13 cellular contexts compared by ENCODE assay signal in genomic region chr3:170049146-170050000, GRCh38. TPM values are rescaled to one million over a fixed set of nuclear protein-coding genes. Genes with fewer than 3 reads are reported as not detected.
DNase-seq lines count a peak whose midpoint lies in the region; ATAC-seq, FAIRE-seq and TF ChIP-seq lines count a peak whose summit lies in the region.
"Had no signal": no experiment of that assay in that cellular context is flagged by ENCODE, and none has a peak within 500 bp of the region (broad histone marks: within the 10 kb centered on the region; RNA-seq: fewer than 3 reads in every experiment).

No MANE protein-coding gene starts in this region.

- no peak overlapping the region for H3K27ac Mint-ChIP-seq in astrocyte (ENCODE audit: unreplicated experiment)
- H3K27ac Mint-ChIP-seq: stimulated activated naive CD8-positive, alpha-beta T cell treated with anti-CD3 and anti-CD28 coated beads, Interleukin-15, Interleukin-2, amounts not matched to agents 100 ng/mL and 50 ng/mL, for 24 hours had no signal

- no peak for TF ChIP-seq POLR2A in stomach (IDR thresholded peaks at IDR 0.05)

- no peak overlapping the region for H3K4me3 ChIP-seq in astrocyte (ENCODE audit: insufficient read depth, low read depth, low read length)
- no peak overlapping the region for H3K4me3 ChIP-seq in stomach
- H3K4me3 ChIP-seq: smooth muscle cell had no signal

- no peaks in the 10 kb centered on the region for H3K4me1 Mint-ChIP-seq in astrocyte (ENCODE audit: low read depth, unreplicated experiment)

- no peak overlapping the region for H3K9ac ChIP-seq in astrocyte (ENCODE audit: low read length)

- ATAC-seq in left colon (peak; percentile 46), GM18519 (IDR thresholded peaks at IDR 0.05; ENCODE audit: low FRiP score, unreplicated experiment) (no peak)

- TF ChIP-seq CTCF in astrocyte (IDR thresholded peaks at IDR 0.05; ENCODE audit: insufficient read depth, low read depth, low read length) (no peak), stomach (IDR thresholded peaks at IDR 0.05) (no peak)

- no peak for TF ChIP-seq EP300 in stomach (IDR thresholded peaks at IDR 0.05)

- H3K9me3 Mint-ChIP-seq in astrocyte (ENCODE audit: unreplicated experiment), result no peaks in the 10 kb centered on the region
- H3K9me3 Mint-ChIP-seq: stimulated activated naive CD8-positive, alpha-beta T cell treated with anti-CD3 and anti-CD28 coated beads, Interleukin-15, Interleukin-2, amounts not matched to agents 100 ng/mL and 50 ng/mL, for 24 hours had no signal

- no peaks in the 10 kb centered on the region for H3K36me3 Mint-ChIP-seq in astrocyte (ENCODE audit: low read depth, unreplicated experiment)

- peak overlapping the region; percentile 16 for H3K4me2 ChIP-seq in astrocyte (ENCODE audit: low read length)
- H3K4me2 ChIP-seq: smooth muscle cell had no signal

- H4K20me1 ChIP-seq in astrocyte (ENCODE audit: insufficient read depth, low read length), result no peaks in the 10 kb centered on the region

- no peak overlapping the region for H3K4me3 Mint-ChIP-seq in astrocyte (ENCODE audit: unreplicated experiment)
- H3K4me3 Mint-ChIP-seq: stimulated activated naive CD8-positive, alpha-beta T cell treated with anti-CD3 and anti-CD28 coated beads, Interleukin-15, Interleukin-2, amounts not matched to agents 100 ng/mL and 50 ng/mL, for 24 hours had no signal

- 35 to 56% (median 40%) methylated on average over 10 of the region's 10 CpGs for WGBS in stomach, 5 donors

- H3K9me3 ChIP-seq in astrocyte (ENCODE audit: insufficient read depth, low read depth, low read length) (no peaks in the 10 kb centered on the region), stomach (no peaks in the 10 kb centered on the region)

- DNase-seq in NCI-H510A treated with DMSO at 0.1 percent for 48 hours (lab: John Stamatoyannopoulos, UW) (peak; percentile 68), NCI-H510A (lab: John Stamatoyannopoulos, UW) (no peak), astrocyte (ENCODE audit: low read depth) (peak; percentile 59), left colon (peak; percentile 54 to 76), stomach (peak; percentile 82), NCI-H1436 treated with DMSO at 0.1 percent for 48 hours (lab: John Stamatoyannopoulos, UW) (no peak)
- DNase-seq in activated naive CD4-positive, alpha-beta T cell treated with anti-CD3 and anti-CD28 coated beads, Interleukin-2, amount 50 U/mL, for 16 hours, result no peak
- DNase-seq: activated CD8-positive, alpha-beta memory T cell treated with anti-CD3 and anti-CD28 coated beads for 24 hours; SHP77 had no signal

- H3K27me3 ChIP-seq in astrocyte (ENCODE audit: insufficient read depth, low read length) (no peaks in the 10 kb centered on the region), stomach (no peaks in the 10 kb centered on the region)

- H3K4me1 ChIP-seq in astrocyte (ENCODE audit: insufficient read depth, low read length) (peaks cover 8% of the 10 kb centered on the region), stomach (peaks cover 5 to 49% (median 35%) of the 10 kb centered on the region in 4 donors)

- intact Hi-C loops in left colon (cut with DNase I, micrococcal nuclease), result no loop called here
- intact Hi-C loops in stomach (cut with DNase I; ENCODE audit: low total_unique reads), result no loop called here

- H3K27ac ChIP-seq in astrocyte (ENCODE audit: low read depth, low read length) (no peak overlapping the region), stomach (peak overlapping the region; percentile 75 to 92 (median 80))
- H3K27ac ChIP-seq: 22Rv1 had no signal

- no peaks in the 10 kb centered on the region for H3K27me3 Mint-ChIP-seq in astrocyte (ENCODE audit: low read depth, unreplicated experiment)
- H3K27me3 Mint-ChIP-seq: stimulated activated naive CD8-positive, alpha-beta T cell treated with anti-CD3 and anti-CD28 coated beads, Interleukin-15, Interleukin-2, amounts not matched to agents 100 ng/mL and 50 ng/mL, for 24 hours had no signal

- H3K79me2 ChIP-seq in astrocyte (ENCODE audit: insufficient read depth, low read length), result no peaks in the 10 kb centered on the region

- no peak for FAIRE-seq in astrocyte (lab: Jason Lieb, UNC)

- H3K36me3 ChIP-seq in astrocyte (ENCODE audit: insufficient read depth, low read length) (no peaks in the 10 kb centered on the region), stomach (no peaks in the 10 kb centered on the region)

- H2AFZ ChIP-seq in astrocyte (ENCODE audit: low read depth, low read length), result no peak overlapping the region

RNA-seq across cellular contexts. Expression of gene GPR160, which starts 11.6 kb away (rescaled TPM):
- total RNA-seq in astrocyte, result 0.79 and 1.4 TPM in 2 replicates
- total RNA-seq in left colon, result 10 to 100 TPM; 65.7 to 82.6 TPM
- total RNA-seq in stomach, result 10 to 100 TPM in 4 of 5 donors, under 1 TPM in 1; 0.58 to 70.1 (median 52.4) TPM
- 10 to 100 TPM; 16.5 to 68.4 (median 43.8) TPM for polyA plus RNA-seq in stomach

Comparison
In these comparisons a context has a peak if more than half of its experiments do, and no peak if none do; other contexts are left out.
1. DNase-seq: peak in NCI-H510A treated with DMSO at 0.1 percent for 48 hours (single experiment), astrocyte (single experiment), left colon (2 of 2) and stomach (single experiment); none in NCI-H510A (single experiment), NCI-H1436 treated with DMSO at 0.1 percent for 48 hours (single experiment) and activated naive CD4-positive, alpha-beta T cell treated with anti-CD3 and anti-CD28 coated beads, Interleukin-2, amount 50 U/mL, for 16 hours (single experiment).